In genomic region chr16:30650369-30651123, GRCh38 we compare ENCODE assay signal across 8 cellular contexts. TPM values are rescaled to one million over a fixed set of nuclear protein-coding genes. Genes with fewer than 3 reads are reported as not detected.
DNase-seq lines count a peak whose midpoint lies in the region; ATAC-seq and TF ChIP-seq lines count a peak whose summit lies in the region.

Gene PRR14 (plus strand): TSS chr16:30650960. CDS start chr16:30651646, 686 bp downstream.

- no peaks in the 10 kb centered on the region for H3K9me3 ChIP-seq in OCI-LY7 (ENCODE audit: low read length)

- ATAC-seq in GM21526 (IDR thresholded peaks at IDR 0.05; ENCODE audit: low FRiP score, unreplicated experiment): peak; percentile 71

- peaks cover 9% of the 10 kb centered on the region; the same call in 1 of the 2 replicates for H3K79me2 ChIP-seq in OCI-LY7 (ENCODE audit: insufficient read depth, low read depth, low read length)

- H3K4me1 Mint-ChIP-seq in endothelial cell (ENCODE audit: unreplicated experiment): peaks cover 19% of the 10 kb centered on the region
- H3K4me1 Mint-ChIP-seq in mesothelial cell of epicardium: peaks cover 16% of the 10 kb centered on the region

- H3K9me3 Mint-ChIP-seq in endothelial cell (ENCODE audit: unreplicated experiment) (no peaks in the 10 kb centered on the region), mesothelial cell of epicardium (no peaks in the 10 kb centered on the region)

- H3K27ac ChIP-seq in OCI-LY7 (ENCODE audit: low read depth, low read length, poor library complexity, severe bottlenecking): peak within 1 kb of the TSS; percentile 75

- peaks cover 17% of the 10 kb centered on the region for H3K4me1 ChIP-seq in OCI-LY7 (ENCODE audit: insufficient read depth, low read length, poor library complexity, severe bottlenecking)

- peak within 1 kb of the TSS; percentile 86 for H3K4me3 ChIP-seq in OCI-LY7 (ENCODE audit: low read depth, low read length, poor library complexity, severe bottlenecking)

- POLR2A ChIA-PET in OCI-LY7 (lab: Charles Lee): interaction anchor here (0.6 to 1.0 kb wide), 9 partner anchors 14 to 647 kb away, joined by 3 to 7 read pairs (median 4); partner anchors contain the start of gene SEPTIN1

- intact Hi-C loops in OCI-LY7 (cut with micrococcal nuclease; ENCODE audit: unreplicated experiment): loop anchor here (2.0 kb wide), 2 partner anchors 48 to 180 kb away; partner anchors contain the start of gene SRCAP

- peaks cover 31% of the 10 kb centered on the region for H3K36me3 ChIP-seq in OCI-LY7 (ENCODE audit: insufficient read depth, low read length)

- H4K20me1 ChIP-seq in OCI-LY7 (ENCODE audit: insufficient read depth, low read length): no peaks in the 10 kb centered on the region

- peak within 1 kb of the TSS; percentile 99 for H2AFZ ChIP-seq in OCI-LY7 (ENCODE audit: low read length)

- H3K36me3 Mint-ChIP-seq in endothelial cell (ENCODE audit: low read depth, unreplicated experiment) (peaks cover 10% of the 10 kb centered on the region), mesothelial cell of epicardium (peaks cover 7% of the 10 kb centered on the region)

- H3K27me3 Mint-ChIP-seq in endothelial cell (ENCODE audit: unreplicated experiment) (peaks cover 9% of the 10 kb centered on the region), mesothelial cell of epicardium (ENCODE audit: low read depth) (peaks cover 5% of the 10 kb centered on the region)

- CTCF ChIA-PET in OCI-LY7 (lab: Charles Lee; ENCODE audit: unreplicated experiment): interaction anchor here (0.6 kb wide), 1 partner anchor 992 kb away, joined by 3 read pairs; no protein-coding TSS in a partner anchor

- TF ChIP-seq CTCF in OCI-LY7 (conservative IDR thresholded peaks at IDR 0.05; ENCODE audit: low read length) (no peak), endothelial cell (IDR thresholded peaks at IDR 0.05; ENCODE audit: unreplicated experiment) (peak; percentile 32), mesothelial cell of epicardium (IDR thresholded peaks at IDR 0.05; ENCODE audit: unreplicated experiment) (peak; percentile 60)

- BruUV-seq in OCI-LY7 (replicated peaks; lab: Mats Ljungman, UMichigan): no TSS peak

- H3K9me2 ChIP-seq in OCI-LY7 (ENCODE audit: insufficient read depth, low read length): no peaks in the 10 kb centered on the region

- H3K4me3 Mint-ChIP-seq in endothelial cell (ENCODE audit: unreplicated experiment) (peak within 1 kb of the TSS; percentile 96), mesothelial cell of epicardium (peak within 1 kb of the TSS; percentile 99)

- DNase-seq in D341Med (ENCODE audit: low spot score) (peak; percentile 93), HuH-7.5 (ENCODE audit: low spot score) (peak; percentile 95), OCI-LY7 (ENCODE audit: low spot score) (peak; percentile 99), activated T-cell treated with anti-CD3 and anti-CD28 coated beads for 1 hour (ENCODE audit: low read depth) (peak; percentile 94), endothelial cell (ENCODE audit: low spot score) (peak; percentile 94), mesothelial cell of epicardium (ENCODE audit: low spot score in 2 of 2, unreplicated experiment in 2 of 2) (peak; percentile 92 to 95)
- peak; percentile 98 to 99 for DNase-seq in stimulated activated CD8-positive, alpha-beta memory T cell treated with anti-CD3 and anti-CD28 coated beads, Interleukin-15, amount 100 ng/mL, for 48 hours (ENCODE audit: low read depth in 2 of 2)

- H3K4me2 ChIP-seq in OCI-LY7 (ENCODE audit: low read length): peak within 1 kb of the TSS; percentile 95

- H3K27ac Mint-ChIP-seq in endothelial cell (ENCODE audit: unreplicated experiment) (peak within 1 kb of the TSS; percentile 80), mesothelial cell of epicardium (peak within 1 kb of the TSS; percentile 98)

RNA-seq across cellular contexts. Expression of gene PRR14, which starts in this region (rescaled TPM):
- total RNA-seq in OCI-LY7 (2014; rRNA removed; shearing (Covaris generic)): 33.2 and 35.2 TPM in 2 replicates
- total RNA-seq in OCI-LY7 (2022) (75.5 and 81.4 TPM in 2 replicates), endothelial cell (ENCODE audit: unreplicated experiment) (45.3 TPM), mesothelial cell of epicardium (39.1 to 43.7 TPM (median 43.5 TPM) in 3 replicates)

Comparison
In these comparisons a context has a peak if more than half of its experiments do, and no peak if none do; other contexts are left out.
1. Peak in every context shown above with its lines: DNase-seq, ATAC-seq, H3K4me3 ChIP-seq and H3K27ac ChIP-seq.